Comparison of ENCODE assay signal across 11 cellular contexts in genomic region chr9:33860200-33860871, GRCh38. TPM values are rescaled to one million over a fixed set of nuclear protein-coding genes. Genes with fewer than 3 reads are reported as not detected.
DNase-seq lines count a peak whose midpoint lies in the region; ATAC-seq, FAIRE-seq and TF ChIP-seq lines count a peak whose summit lies in the region.
"Had no signal": no experiment of that assay in that cellular context is flagged by ENCODE, and none has a peak within 500 bp of the region (broad histone marks: within the 10 kb centered on the region; RNA-seq: fewer than 3 reads in every experiment).

No MANE protein-coding gene starts in this region.

- DNase-seq in CD4-positive, CD25-positive, alpha-beta regulatory T cell, result no peak
- peak; percentile 16 for DNase-seq in H7
- no peak for DNase-seq in K562 (ENCODE audit: extremely low read depth in 1 of 4, low spot score in 3 of 4)
- DNase-seq in mesothelial cell of epicardium (ENCODE audit: low spot score in 2 of 2, unreplicated experiment in 2 of 2), result no peak
- DNase-seq in D721Med (ENCODE audit: insufficient read length, low spot score), result no peak
- no peak for DNase-seq in GM12891 (ENCODE audit: insufficient read length, low spot score)
- DNase-seq in thyroid gland, result no peak
- no peak for DNase-seq in activated CD4-positive, alpha-beta T cell treated with anti-CD3 and anti-CD28 coated beads for 48 hours
- DNase-seq: DMS 273 treated with DMSO at 0.1 percent for 48 hours, KBM-7 had no signal

- WGBS in K562 (ENCODE audit: insufficient coverage, low coverage, missing lambda C conversion rate), result 100% methylated on average over 1 of the region's 1 CpG
- 88 to 95% methylated on average over 1 of the region's 1 CpG for WGBS in thyroid gland, 2 donors

- TF ChIP-seq POLR2A in K562 (conservative IDR thresholded peaks at IDR 0.05) (no peak), GM12891 (IDR thresholded peaks at IDR 0.05; ENCODE audit: low read depth, low read length) (no peak), thyroid gland (IDR thresholded peaks at IDR 0.05) (no peak)

- in situ Hi-C loops in K562 (cut with MboI), result no loop called here

- FAIRE-seq in K562 (lab: Jason Lieb, UNC) (no peak), D721Med (lab: Jason Lieb, UNC) (no peak), GM12891 (lab: Jason Lieb, UNC) (no peak)
- FAIRE-seq: RCC 7860 had no signal

- no peak overlapping the region for H3K27ac ChIP-seq in CD4-positive, CD25-positive, alpha-beta regulatory T cell (ENCODE audit: insufficient read depth, low read length, poor library complexity, severe bottlenecking)
- no peak overlapping the region for H3K27ac ChIP-seq in K562 (ENCODE audit: extremely low read depth, low read depth, low read length)
- H3K27ac ChIP-seq in thyroid gland, result no peak overlapping the region

- CTCF ChIA-PET in K562 (lab: Yijun Ruan, JAX; ENCODE audit: low intra/inter-chr PET ratio), result no interaction called here

- no peak overlapping the region for H3K4me2 ChIP-seq in K562 (ENCODE audit: insufficient read depth, low read length)

- BruUV-seq in K562 (replicated peaks; lab: Mats Ljungman, UMichigan), result no TSS peak

- H4K20me1 ChIP-seq in K562 (replicated peaks; ENCODE audit: control insufficient read depth, insufficient read depth, low read length), result no peaks in the 10 kb centered on the region

- H3K9me1 ChIP-seq in K562 (ENCODE audit: control insufficient read depth, insufficient read depth, low read length), result no peaks in the 10 kb centered on the region

- no peak for TF ChIP-seq EP300 in K562 (IDR thresholded peaks at IDR 0.05; ENCODE audit: low read length)

- H3K9me3 Mint-ChIP-seq in CD4-positive, CD25-positive, alpha-beta regulatory T cell, result peaks cover 0 to 2% (median 0%) of the 10 kb centered on the region in 7 donors
- no peaks in the 10 kb centered on the region for H3K9me3 Mint-ChIP-seq in mesothelial cell of epicardium

- H3K4me1 Mint-ChIP-seq in CD4-positive, CD25-positive, alpha-beta regulatory T cell, result peaks cover 23 to 57% (median 36%) of the 10 kb centered on the region in 4 donors
- peaks cover 11% of the 10 kb centered on the region for H3K4me1 Mint-ChIP-seq in mesothelial cell of epicardium

- H3K9ac ChIP-seq in K562 (ENCODE audit: insufficient read depth in 1 of 2, low read depth in 2 of 2, low read length in 2 of 2), result no peak overlapping the region

- H2AFZ ChIP-seq in K562 (ENCODE audit: low read depth, low read length), result no peak overlapping the region

- TF ChIP-seq CTCF in K562 (IDR thresholded peaks at IDR 0.05 in 2 of 3, conservative IDR thresholded peaks at IDR 0.05 in 1 of 3; ENCODE audit: insufficient read depth in 2 of 3, low read depth in 1 of 3, low read length in 3 of 3), result no peak
- TF ChIP-seq CTCF in mesothelial cell of epicardium (IDR thresholded peaks at IDR 0.05; ENCODE audit: unreplicated experiment), result no peak
- no peak for TF ChIP-seq CTCF in D721Med (IDR thresholded peaks at IDR 0.05; ENCODE audit: insufficient read depth, missing control alignments)
- TF ChIP-seq CTCF in thyroid gland (IDR thresholded peaks at IDR 0.05), result no peak

- ATAC-seq in CD4-positive, CD25-positive, alpha-beta regulatory T cell (ENCODE audit: low read depth in 2 of 2), result no peak
- ATAC-seq in K562, result no peak

- peaks cover 16% of the 10 kb centered on the region for H3K36me3 Mint-ChIP-seq in CD4-positive, CD25-positive, alpha-beta regulatory T cell
- peaks cover 9% of the 10 kb centered on the region for H3K36me3 Mint-ChIP-seq in mesothelial cell of epicardium

- no peaks in the 10 kb centered on the region for H3K36me3 ChIP-seq in CD4-positive, CD25-positive, alpha-beta regulatory T cell (ENCODE audit: control insufficient read depth, insufficient read depth, low read length)
- H3K36me3 ChIP-seq in H7 (replicated peaks; ENCODE audit: control insufficient read depth, insufficient read depth, low read length) (no peaks in the 10 kb centered on the region), K562 (ENCODE audit: control insufficient read depth, insufficient read depth, low read length) (peaks cover 7% of the 10 kb centered on the region; the same call in 1 of the 3 replicates), thyroid gland (no peaks in the 10 kb centered on the region)

- H3K9me3 ChIP-seq in CD4-positive, CD25-positive, alpha-beta regulatory T cell (ENCODE audit: control insufficient read depth in 2 of 2, low read length in 2 of 2), result no peaks in the 10 kb centered on the region
- H3K9me3 ChIP-seq in K562 (replicated peaks; ENCODE audit: control insufficient read depth, insufficient read depth, low read depth, low read length), result no peaks in the 10 kb centered on the region
- no peaks in the 10 kb centered on the region for H3K9me3 ChIP-seq in thyroid gland

- no peak overlapping the region for H3K4me3 Mint-ChIP-seq in CD4-positive, CD25-positive, alpha-beta regulatory T cell
- no peak overlapping the region for H3K4me3 Mint-ChIP-seq in mesothelial cell of epicardium

- no peaks in the 10 kb centered on the region for H3K4me1 ChIP-seq in CD4-positive, CD25-positive, alpha-beta regulatory T cell (ENCODE audit: control insufficient read depth, insufficient read depth, low read length, poor library complexity, severe bottlenecking)
- no peaks in the 10 kb centered on the region for H3K4me1 ChIP-seq in K562 (replicated peaks in 1 of 2; ENCODE audit: control insufficient read depth in 2 of 2, insufficient read depth in 2 of 2, low read length in 2 of 2)
- peaks cover 6 to 8% of the 10 kb centered on the region in 2 donors for H3K4me1 ChIP-seq in thyroid gland

- no peak overlapping the region for H3K4me3 ChIP-seq in CD4-positive, CD25-positive, alpha-beta regulatory T cell (ENCODE audit: low read depth, low read length)
- H3K4me3 ChIP-seq in H7 (ENCODE audit: insufficient read depth, low read depth, low read length) (no peak overlapping the region), K562 (no peak overlapping the region), thyroid gland (replicated peaks in 1 of 3) (no peak overlapping the region)

- intact Hi-C loops in K562 (cut with micrococcal nuclease) (no loop called here), thyroid gland (cut with DNase I) (no loop called here)

- TF ChIP-seq RAD21 in K562 (CRISPR knock-in tag; conservative IDR thresholded peaks at IDR 0.05 in 1 of 2, IDR thresholded peaks at IDR 0.05 in 1 of 2), result no peak

- no peaks in the 10 kb centered on the region for H3K27me3 Mint-ChIP-seq in CD4-positive, CD25-positive, alpha-beta regulatory T cell
- H3K27me3 Mint-ChIP-seq in mesothelial cell of epicardium (ENCODE audit: low read depth), result no peaks in the 10 kb centered on the region

- no peaks in the 10 kb centered on the region for H3K27me3 ChIP-seq in CD4-positive, CD25-positive, alpha-beta regulatory T cell (ENCODE audit: control insufficient read depth, insufficient read depth, low read length)
- H3K27me3 ChIP-seq in H7 (ENCODE audit: control insufficient read depth, insufficient read depth, low read length) (no peaks in the 10 kb centered on the region), K562 (ENCODE audit: control insufficient read depth in 2 of 2, insufficient read depth in 2 of 2, low read length in 2 of 2) (no peaks in the 10 kb centered on the region), thyroid gland (no peaks in the 10 kb centered on the region)

- peaks cover 66% of the 10 kb centered on the region for H3K79me2 ChIP-seq in K562 (ENCODE audit: control insufficient read depth, insufficient read depth, low read length)

- peak overlapping the region in 2 of 3 donors; percentile 12 to 65 for H3K27ac Mint-ChIP-seq in CD4-positive, CD25-positive, alpha-beta regulatory T cell
- H3K27ac Mint-ChIP-seq in mesothelial cell of epicardium, result peak overlapping the region; percentile 72

- POLR2A ChIA-PET in K562 (lab: Yijun Ruan, JAX), result interaction anchor here (0.6 kb wide), 1 partner anchor 1268 kb away, joined by 3 read pairs; no protein-coding TSS in a partner anchor

TF ChIP-seq in K562, 482 proteins besides CTCF, POLR2A, EP300 and RAD21:
- TF ChIP-seq ZNF121 (CRISPR knock-in tag; conservative IDR thresholded peaks at IDR 0.05) (peak; percentile 44; the same call in 1 of the 2 replicates), HCFC1 (IDR thresholded peaks at IDR 0.05; ENCODE audit: low read depth, low read length) (no peak)

TF ChIP-seq in GM12891, 5 proteins besides CTCF, POLR2A, EP300 and RAD21:
- no peak for TF ChIP-seq TAF1 (IDR thresholded peaks at IDR 0.05; ENCODE audit: low read depth, low read length)
- TF ChIP-seq POU2F2 (IDR thresholded peaks at IDR 0.05; ENCODE audit: low read depth, low read length), result no peak
- no peak for TF ChIP-seq POLR2AphosphoS5 (IDR thresholded peaks at IDR 0.05; ENCODE audit: low read depth, low read length)
- TF ChIP-seq SPI1 (IDR thresholded peaks at IDR 0.05; ENCODE audit: low read depth, low read length), result no peak
- TF ChIP-seq PAX5 (IDR thresholded peaks at IDR 0.05; ENCODE audit: insufficient read depth, low read length, severe bottlenecking), result no peak

RNA-seq across cellular contexts. Expression of gene UBE2R2, which starts 43.4 kb away (rescaled TPM):
- total RNA-seq in CD4-positive, CD25-positive, alpha-beta regulatory T cell, result 33.3 TPM
- polyA plus RNA-seq in CD4-positive, CD25-positive, alpha-beta regulatory T cell, result 10 to 100 TPM; 14.8 to 20.3 (median 15.8) TPM
- total RNA-seq in H7 (2014; rRNA removed; shearing (Covaris generic)), result 28.2 and 32.3 TPM in 2 replicates
- 9.6 and 14.3 TPM in 2 replicates for total RNA-seq in K562 (2011; cell fraction: chromatin; rRNA removed; ENCODE audit: low replicate concordance)
- total RNA-seq in K562 (2011; cell fraction: nucleolus; rRNA removed), result 7.1 and 7.2 TPM in 2 replicates
- total RNA-seq in K562 (2011; cell fraction: nucleoplasm; rRNA removed), result 12.5 and 19.9 TPM in 2 replicates
- 8.2 and 9.7 TPM in 2 replicates for total RNA-seq in K562 (2014; rRNA removed)
- 12.8 and 13.8 TPM in 2 replicates for total RNA-seq in K562 (2014; rRNA removed; fragmentation: Illumina TruSeq; extraction: Trizol)
- 11.1 and 11.3 TPM in 2 replicates for total RNA-seq in K562 (2015; rRNA removed; fragmentation: Illumina TruSeq; extraction: Trizol)
- total RNA-seq in K562 (2021), result 20.5 and 22.5 TPM in 2 replicates
- 10.2 and 12.0 TPM in 2 replicates for polyA plus RNA-seq in K562 (2011; rRNA removed)
- polyA plus RNA-seq in K562 (2011; cell fraction: cytosol; rRNA removed), result 6.8 and 10.1 TPM in 2 replicates
- polyA plus RNA-seq in K562 (2011; cell fraction: nucleus; rRNA removed), result 5.5 and 8.1 TPM in 2 replicates
- 21.8 and 25.8 TPM in 2 replicates for polyA plus RNA-seq in K562 (2012)
- 22.3 and 26.2 TPM in 2 replicates for polyA plus RNA-seq in K562 (2014; fragmentation: Illumina TruSeq; extraction: Trizol)
- polyA plus RNA-seq in K562 (2014; fragmentation: Nextera tagmentation; extraction: Ambion mirVana), result 1 to 10 TPM; 7.8 to 8.4 TPM
- polyA plus RNA-seq in K562 (2014; rRNA removed), result 11.3 and 11.8 TPM in 2 replicates
- 20.5 and 24.5 TPM in 2 replicates for polyA minus RNA-seq in K562 (2011; rRNA and poly(A)+ RNA removed)
- polyA minus RNA-seq in K562 (2011; cell fraction: cytosol; rRNA and poly(A)+ RNA removed), result 11.1 and 12.7 TPM in 2 replicates
- polyA minus RNA-seq in K562 (2011; cell fraction: nucleus; rRNA and poly(A)+ RNA removed), result 4.0 and 7.6 TPM in 2 replicates
- 59.3 to 59.9 TPM (median 59.9 TPM) in 3 replicates for total RNA-seq in mesothelial cell of epicardium
- polyA plus RNA-seq in GM12891 (2012; ENCODE audit: low read depth, missing spikeins), result 23.1 TPM
- 10 to 100 TPM; 22.8 to 31.4 (median 25.8) TPM for total RNA-seq in thyroid gland
